Comparison of ENCODE assay signal across 1 cellular context in genomic region chr14:91249841-91250616, GRCh38.
TF ChIP-seq lines count a peak whose summit lies in the region.

No MANE protein-coding gene starts in this region.

TF ChIP-seq in GM23338, 12 proteins besides CTCF, POLR2A, EP300 and RAD21 (continued from another document):
- TF ChIP-seq ZNF462 (CRISPR knock-in tag; IDR thresholded peaks at IDR 0.05), result no peak
- TF ChIP-seq STAT1 (IDR thresholded peaks at IDR 0.05; ENCODE audit: unreplicated experiment), result no peak
- TF ChIP-seq ZNF331 (CRISPR knock-in tag; IDR thresholded peaks at IDR 0.05; ENCODE audit: low read depth), result no peak
